Comparison of ENCODE assay signal across 29 cellular contexts in the genomic region with DNA sequence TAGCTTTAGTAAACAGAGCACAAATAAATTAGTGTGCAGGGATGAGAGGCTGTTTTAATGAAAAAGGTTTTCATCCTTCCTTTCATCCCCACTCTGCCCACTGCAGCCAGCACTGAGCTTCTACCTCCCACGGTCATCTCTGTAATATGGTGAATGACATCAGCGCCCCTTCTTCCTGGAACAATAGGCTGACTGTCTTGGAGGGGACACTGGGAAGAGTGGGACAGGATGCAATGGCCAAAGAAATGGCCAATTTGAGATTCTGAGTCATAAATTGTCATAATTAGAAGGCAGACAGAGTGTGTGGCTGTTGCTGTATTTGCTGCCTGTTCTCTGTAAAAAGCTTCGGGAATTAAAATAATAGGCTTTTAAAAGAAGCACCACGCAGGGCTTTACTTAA.
DNase-seq lines count a peak whose midpoint lies in the region; ATAC-seq, FAIRE-seq and TF ChIP-seq lines count a peak whose summit lies in the region.
"Had no signal": no experiment of that assay in that cellular context is flagged by ENCODE, and none has a peak within 500 bp of the region (broad histone marks: within the 10 kb centered on the region; RNA-seq: fewer than 3 reads in every experiment).

No MANE protein-coding gene starts in this region.

- FAIRE-seq in GM12878 (lab: Jason Lieb, UNC): no peak
- FAIRE-seq: A549, G401.6, small intestine had no signal

- H3K9me3 ChIP-seq in GM12878 (replicated peaks; ENCODE audit: control insufficient read depth, insufficient read depth, low read length) (no peaks in the 10 kb centered on the region), upper lobe of left lung (no peaks in the 10 kb centered on the region), MM.1S (replicated peaks; ENCODE audit: insufficient read depth, low read length) (no peaks in the 10 kb centered on the region)
- H3K9me3 ChIP-seq: A549, heart left ventricle, psoas muscle, SJSA1, stomach, tibial artery had no signal

- H3K4me1 ChIP-seq in GM12878 (ENCODE audit: control insufficient read depth, insufficient read depth, low read length) (no peaks in the 10 kb centered on the region), upper lobe of left lung (no peaks in the 10 kb centered on the region), MM.1S (ENCODE audit: low read length) (no peaks in the 10 kb centered on the region)
- H3K4me1 ChIP-seq: A549, heart left ventricle, psoas muscle, SJSA1, stomach had no signal

- H3K4me2 ChIP-seq in GM12878 (ENCODE audit: control insufficient read depth, insufficient read depth): no peak overlapping the region
- no peak overlapping the region for H3K4me2 ChIP-seq in MM.1S (ENCODE audit: low read depth, low read length)
- H3K4me2 ChIP-seq: A549 had no signal

- POLR2A ChIA-PET in GM12878 (lab: Charles Lee): no interaction called here

- H3K36me3 Mint-ChIP-seq in neural crest cell (ENCODE audit: low read depth): no peaks in the 10 kb centered on the region
- H3K36me3 Mint-ChIP-seq: activated naive CD4-positive, alpha-beta T cell treated with anti-CD3 and anti-CD28 coated beads, Interleukin-2, amount 10 ng/mL, durations not matched to agents 7 days and 5 days; CD8-positive, alpha-beta memory T cell had no signal

- peak overlapping the region; percentile 92 for H3K27ac Mint-ChIP-seq in neural crest cell (ENCODE audit: unreplicated experiment)
- H3K27ac Mint-ChIP-seq: activated naive CD4-positive, alpha-beta T cell treated with anti-CD3 and anti-CD28 coated beads, Interleukin-2, amount 10 ng/mL, durations not matched to agents 7 days and 5 days; activated T-helper 1 cell treated with anti-CD3 and anti-CD28 coated beads, Interleukin-12 subunit alpha, Interleukin-12 subunit beta, Interleukin-2, Interleukin-4 antibody, amounts not matched to agents 30 ng/mL and 10 ng/mL and 1 ng/mL, durations not matched to agents 14 hours and 24 hours and 36 hours; B cell; CD8-positive, alpha-beta memory T cell; T-helper 1 cell treated with Interleukin-12 subunit alpha and Interleukin-12 subunit beta and Interleukin-4 antibody, amounts not matched to agents 30 μg/mL and 1 μg/mL, for 36 hours had no signal

- no peaks in the 10 kb centered on the region for H3K79me2 ChIP-seq in GM12878 (ENCODE audit: control insufficient read depth, insufficient read depth, low read length)
- H3K79me2 ChIP-seq in MM.1S (ENCODE audit: low read length): no peaks in the 10 kb centered on the region

- no peaks in the 10 kb centered on the region for H3K9me2 ChIP-seq in MM.1S (replicated peaks; ENCODE audit: insufficient read depth, low read length)

- DNase-seq in A172 (ENCODE audit: low spot score) (peak; percentile 53), M059J (ENCODE audit: low read depth) (peak; percentile 34), GM12878 (ENCODE audit: low read depth, low spot score) (no peak), neural crest cell (ENCODE audit: low read depth, low spot score) (peak; percentile 14), NCI-H1436 (lab: John Stamatoyannopoulos, UW) (no peak), upper lobe of left lung (no peak), MM.1S (no peak)
- DNase-seq in activated effector memory CD4-positive, alpha-beta T cell treated with Interleukin-2 at 50 U/mL for 16 hours: no peak
- DNase-seq: activated CD4-positive, alpha-beta T cell treated with anti-CD3 and anti-CD28 coated beads, Interleukin-2, amount 50 U/mL, for 48 hours; activated CD8-positive, alpha-beta memory T cell treated with anti-CD3 and anti-CD28 coated beads, Interleukin-2, amount 50 U/mL, for 4 hours; activated naive CD4-positive, alpha-beta T cell treated with anti-CD3 and anti-CD28 coated beads, Interleukin-2, amount 10 ng/mL, durations not matched to agents 7 days and 5 days; CD8-positive, alpha-beta memory T cell; heart left ventricle; Kasumi-1; NCI-H187 treated with DMSO at 0.1 percent for 48 hours; NCI-H774; psoas muscle; small intestine; stimulated activated CD4-positive, alpha-beta T cell treated with anti-CD3 and anti-CD28 coated beads, Interleukin-1b, Interleukin-23, amount 100 ng/mL, for 48 hours; stomach; tibial artery had no signal

- no peaks in the 10 kb centered on the region for H3K9me3 Mint-ChIP-seq in neural crest cell
- H3K9me3 Mint-ChIP-seq: activated naive CD4-positive, alpha-beta T cell treated with anti-CD3 and anti-CD28 coated beads, Interleukin-2, amount 10 ng/mL, durations not matched to agents 7 days and 5 days; activated T-helper 1 cell treated with anti-CD3 and anti-CD28 coated beads, Interleukin-12 subunit alpha, Interleukin-12 subunit beta, Interleukin-2, Interleukin-4 antibody, amounts not matched to agents 30 ng/mL and 10 ng/mL and 1 ng/mL, durations not matched to agents 14 hours and 24 hours and 36 hours; T-helper 1 cell treated with Interleukin-12 subunit alpha and Interleukin-12 subunit beta and Interleukin-4 antibody, amounts not matched to agents 30 μg/mL and 1 μg/mL, for 36 hours had no signal

- no peaks in the 10 kb centered on the region for H3K27me3 ChIP-seq in GM12878 (replicated peaks in 1 of 2; ENCODE audit: control insufficient read depth in 2 of 2, insufficient read depth in 2 of 2, low read length in 1 of 2)
- H3K27me3 ChIP-seq in upper lobe of left lung: no peaks in the 10 kb centered on the region
- no peaks in the 10 kb centered on the region for H3K27me3 ChIP-seq in MM.1S (replicated peaks; ENCODE audit: insufficient read depth, low read length)
- H3K27me3 ChIP-seq: heart left ventricle, SJSA1, stomach, tibial artery had no signal

- 66% methylated on average over 4 of the region's 4 CpGs for WGBS in GM12878 (ENCODE audit: insufficient coverage, insufficient replicate concordance, low lambda C conversion rate, missing lambda C conversion rate)
- WGBS in upper lobe of left lung, 2 donors: 81 to 91% methylated on average over 4 of the region's 4 CpGs

- SMC1A ChIA-PET in GM12878 (lab: Charles Lee; ENCODE audit: uncharacterized antibody, unreplicated experiment): interaction anchor here (1.0 kb wide), 1 partner anchor 170 kb away, joined by 3 read pairs; no protein-coding TSS in a partner anchor

- H3K27ac ChIP-seq in GM12878 (ENCODE audit: control insufficient read depth, insufficient read depth) (no peak overlapping the region), upper lobe of left lung (no peak overlapping the region), MM.1S (ENCODE audit: low read length) (no peak overlapping the region)
- H3K27ac ChIP-seq: A549, heart left ventricle, HL-60, psoas muscle, SJSA1, stomach, tibial artery had no signal

- TF ChIP-seq EP300 in GM12878 (IDR thresholded peaks at IDR 0.05; ENCODE audit: borderline replicate concordance in 1 of 2, control insufficient read depth in 1 of 2, low read depth in 2 of 2, low read length in 2 of 2) (no peak), upper lobe of left lung (IDR thresholded peaks at IDR 0.05) (no peak)

- in situ Hi-C loops in GM12878 (cut with MboI): no loop called here

- no peak for TF ChIP-seq CTCF in GM12878 (IDR thresholded peaks at IDR 0.05 in 2 of 3, conservative IDR thresholded peaks at IDR 0.05 in 1 of 3; ENCODE audit: control insufficient read depth in 2 of 3, extremely low read depth in 1 of 3, insufficient read depth in 1 of 3, low read depth in 3 of 3, low read length in 3 of 3)
- no peak for TF ChIP-seq CTCF in neural crest cell (conservative IDR thresholded peaks at IDR 0.05)
- TF ChIP-seq CTCF in upper lobe of left lung (IDR thresholded peaks at IDR 0.05): no peak
- no peak for TF ChIP-seq CTCF in MM.1S (IDR thresholded peaks at IDR 0.05; ENCODE audit: low read length)

- CTCF ChIA-PET in GM12878 (lab: Yijun Ruan, JAX): no interaction called here

- H3K4me3 Mint-ChIP-seq in neural crest cell: peak overlapping the region; percentile 35
- H3K4me3 Mint-ChIP-seq: activated naive CD4-positive, alpha-beta T cell treated with anti-CD3 and anti-CD28 coated beads, Interleukin-2, amount 10 ng/mL, durations not matched to agents 7 days and 5 days; activated T-helper 1 cell treated with anti-CD3 and anti-CD28 coated beads, Interleukin-12 subunit alpha, Interleukin-12 subunit beta, Interleukin-2, Interleukin-4 antibody, amounts not matched to agents 30 ng/mL and 10 ng/mL and 1 ng/mL, durations not matched to agents 14 hours and 24 hours and 36 hours; B cell; CD8-positive, alpha-beta memory T cell; T-helper 1 cell treated with Interleukin-12 subunit alpha and Interleukin-12 subunit beta and Interleukin-4 antibody, amounts not matched to agents 30 μg/mL and 1 μg/mL, for 36 hours had no signal

- BruUV-seq in GM12878 (replicated peaks; lab: Mats Ljungman, UMichigan): no TSS peak

- no peak for TF ChIP-seq RAD21 in GM12878 (IDR thresholded peaks at IDR 0.05; ENCODE audit: insufficient read depth, low read depth, low read length)

- no peak overlapping the region for H3K9ac ChIP-seq in GM12878 (ENCODE audit: control insufficient read depth, insufficient read depth, low read length)
- no peak overlapping the region for H3K9ac ChIP-seq in MM.1S (ENCODE audit: low read length)

- H3K4me3 ChIP-seq in GM12878: no peak overlapping the region
- no peak overlapping the region for H3K4me3 ChIP-seq in upper lobe of left lung
- H3K4me3 ChIP-seq in MM.1S (ENCODE audit: low read length): no peak overlapping the region
- H3K4me3 ChIP-seq: A549, heart left ventricle, psoas muscle, SJSA1, stomach, tibial artery had no signal

- no peaks in the 10 kb centered on the region for H3K36me3 ChIP-seq in GM12878 (ENCODE audit: control insufficient read depth in 2 of 2, insufficient read depth in 2 of 2, low read length in 1 of 2)
- no peaks in the 10 kb centered on the region for H3K36me3 ChIP-seq in upper lobe of left lung
- no peaks in the 10 kb centered on the region for H3K36me3 ChIP-seq in MM.1S (replicated peaks; ENCODE audit: insufficient read depth, low read length)
- H3K36me3 ChIP-seq: heart left ventricle, SJSA1, stomach, tibial artery had no signal

- H4K20me1 ChIP-seq in GM12878 (ENCODE audit: control insufficient read depth, insufficient read depth): no peaks in the 10 kb centered on the region
- H4K20me1 ChIP-seq in MM.1S (ENCODE audit: insufficient read depth, low read length): no peaks in the 10 kb centered on the region

- H2AFZ ChIP-seq in GM12878 (ENCODE audit: control insufficient read depth, low read depth, low read length) (no peak overlapping the region), MM.1S (ENCODE audit: low read length) (no peak overlapping the region)

- H3K27me3 Mint-ChIP-seq in neural crest cell (ENCODE audit: low read depth): no peaks in the 10 kb centered on the region
- H3K27me3 Mint-ChIP-seq: activated naive CD4-positive, alpha-beta T cell treated with anti-CD3 and anti-CD28 coated beads, Interleukin-2, amount 10 ng/mL, durations not matched to agents 7 days and 5 days; B cell had no signal

- no peaks in the 10 kb centered on the region for H3F3A ChIP-seq in MM.1S (ENCODE audit: insufficient read depth, low read length)

- intact Hi-C loops in GM12878 (cut with micrococcal nuclease; ENCODE audit: unreplicated experiment): no loop called here

- ATAC-seq in GM12878 (peak; percentile 24; the same call in 2 of the 3 replicates), upper lobe of left lung (ENCODE audit: low FRiP score in 2 of 2) (no peak)
- ATAC-seq: A549; activated CD4-positive, CD25-positive, alpha-beta regulatory T cell treated with anti-CD3 and anti-CD28 coated beads, Interleukin-2, amount 50 U/mL, for 24 hours; heart left ventricle; psoas muscle had no signal

- RAD21 ChIA-PET in GM12878 (lab: Charles Lee; ENCODE audit: unreplicated experiment): no interaction called here

- TF ChIP-seq POLR2A in GM12878 (IDR thresholded peaks at IDR 0.05; ENCODE audit: low read depth, low read length) (no peak), upper lobe of left lung (IDR thresholded peaks at IDR 0.05) (no peak)

- peaks cover 29% of the 10 kb centered on the region for H3K4me1 Mint-ChIP-seq in neural crest cell
- H3K4me1 Mint-ChIP-seq: activated naive CD4-positive, alpha-beta T cell treated with anti-CD3 and anti-CD28 coated beads, Interleukin-2, amount 10 ng/mL, durations not matched to agents 7 days and 5 days; B cell; CD8-positive, alpha-beta memory T cell had no signal

Comparison
In these comparisons a context has a peak if more than half of its experiments do, and no peak if none do; other contexts are left out.
1. DNase-seq: peak in A172 (single experiment), M059J (single experiment) and neural crest cell (single experiment); none in GM12878 (single experiment), NCI-H1436 (single experiment), upper lobe of left lung (0 of 2), activated effector memory CD4-positive, alpha-beta T cell treated with Interleukin-2 at 50 U/mL for 16 hours (single experiment) and MM.1S (single experiment).